Comparison of ENCODE assay signal across 2 cellular contexts in the genomic region with DNA sequence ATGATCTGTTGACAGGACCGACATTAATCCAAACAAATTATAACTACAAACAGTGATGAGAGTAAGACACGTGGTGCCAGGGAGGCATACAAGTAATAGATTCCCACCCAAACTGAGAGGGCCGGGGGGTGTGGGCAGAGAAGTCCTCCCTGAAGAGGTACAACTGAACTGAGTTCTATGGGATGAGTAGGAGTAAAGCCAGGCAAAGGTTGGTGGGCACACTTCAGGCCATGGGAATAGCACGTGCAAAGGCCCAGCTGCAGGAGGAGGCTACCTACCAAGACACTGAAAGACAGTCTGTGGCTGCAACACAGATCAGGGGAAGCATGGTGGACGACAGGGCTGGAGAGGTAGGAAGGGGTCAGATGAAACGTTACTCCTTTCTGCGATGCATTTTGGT.
TF ChIP-seq lines count a peak whose summit lies in the region.

No MANE protein-coding gene starts in this region.

TF ChIP-seq in HEK293, 187 proteins besides CTCF, POLR2A, EP300 and RAD21:
- TF ChIP-seq ZNF366 (tag by site-specific recombination; conservative IDR thresholded peaks at IDR 0.05): no peak
- TF ChIP-seq ZNF623 (tag by site-specific recombination; IDR thresholded peaks at IDR 0.05): peak; percentile 79
TF ChIP-seq in HEK293: peak in this region for 1.

TF ChIP-seq in endothelial cell of umbilical vein, 7 proteins besides CTCF, POLR2A, EP300 and RAD21:
- TF ChIP-seq MAX (IDR thresholded peaks at IDR 0.05; ENCODE audit: insufficient read depth, insufficient read length): no peak
- TF ChIP-seq POLR2AphosphoS5 (IDR thresholded peaks at IDR 0.05; ENCODE audit: insufficient read depth, low read depth, low read length): peak; percentile 68
